In the genomic region with DNA sequence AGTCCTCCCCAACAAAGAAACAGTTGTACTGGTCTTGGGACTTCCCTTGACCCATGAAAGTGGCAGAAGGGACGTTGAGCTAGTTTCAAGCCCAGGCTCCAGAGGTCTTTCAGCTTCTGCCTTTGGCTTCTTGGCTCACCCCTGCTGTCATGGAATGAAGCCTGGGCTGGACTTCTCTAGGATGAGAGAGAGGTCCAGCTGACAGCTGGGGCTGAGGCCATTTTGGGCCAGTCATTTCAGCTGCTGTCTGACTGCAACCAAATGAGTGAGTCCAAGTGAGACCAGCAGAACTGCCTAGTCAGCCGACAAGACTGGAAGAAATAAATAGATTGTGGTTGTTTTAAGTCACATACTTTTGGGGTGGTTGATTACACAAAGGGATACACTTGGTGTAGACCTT, we compare ENCODE assay signal across 25 cellular contexts.
"Had no signal": no experiment of that assay in that cellular context is flagged by ENCODE, and none has a peak within 500 bp of the region (broad histone marks: within the 10 kb centered on the region; RNA-seq: fewer than 3 reads in every experiment).

No MANE protein-coding gene starts in this region.

- H3K27ac ChIP-seq: brain microvascular endothelial cell, esophagus squamous epithelium, gastroesophageal sphincter had no signal

- H3K4me3 ChIP-seq: esophagus squamous epithelium, gastroesophageal sphincter had no signal

- H3K4me1 ChIP-seq: esophagus squamous epithelium, gastroesophageal sphincter had no signal

- ATAC-seq: activated naive CD4-positive, alpha-beta T cell treated with anti-CD3 and anti-CD28 coated beads, Interleukin-2, amount 50 U/mL, for 72 hours; activated T-cell treated with anti-CD3 and anti-CD28 coated beads, Interleukin-2, amount 50 U/mL, for 72 hours; effector memory CD8-positive, alpha-beta T cell; gastroesophageal sphincter had no signal

- H3K27me3 ChIP-seq: brain microvascular endothelial cell, esophagus squamous epithelium, gastroesophageal sphincter had no signal

- H3K9me3 ChIP-seq: esophagus squamous epithelium had no signal

- DNase-seq: activated CD4-positive, alpha-beta memory T cell treated with anti-CD3 and anti-CD28 coated beads, Interleukin-2, amount 10 ng/mL, durations not matched to agents 7 days and 5 days; activated CD4-positive, alpha-beta T cell treated with anti-CD3 and anti-CD28 coated beads for 1 hour; activated CD4-positive, alpha-beta T cell treated with anti-CD3 and anti-CD28 coated beads for 4 hours; activated CD4-positive, alpha-beta T cell treated with anti-CD3 and anti-CD28 coated beads, Interleukin-2, amount 10 ng/mL, durations not matched to agents 7 days and 5 days; activated CD4-positive, alpha-beta T cell treated with anti-CD3 and anti-CD28 coated beads, Interleukin-2, amount 50 U/mL, for 4 hours; activated CD8-positive, alpha-beta memory T cell treated with anti-CD3 and anti-CD28 coated beads, Interleukin-2, amount 50 U/mL, for 48 hours; activated gamma-delta T cell; activated naive CD4-positive, alpha-beta T cell; activated naive CD4-positive, alpha-beta T cell treated with anti-CD3 and anti-CD28 coated beads, Interleukin-2, amount 10 ng/mL, durations not matched to agents 7 days and 5 days; activated naive CD8-positive, alpha-beta T cell treated with anti-CD3 and anti-CD28 coated beads, Interleukin-2, amount 10 ng/mL, durations not matched to agents 7 days and 5 days; activated T-cell treated with anti-CD3 and anti-CD28 coated beads for 4 hours; activated T-cell treated with anti-CD3 and anti-CD28 coated beads, Interleukin-2, amount 50 U/mL, for 24 hours; activated T-cell treated with anti-CD3 and anti-CD28 coated beads, Interleukin-2, amount 50 U/mL, for 72 hours; anterior cingulate cortex; brain microvascular endothelial cell; cortex of kidney; dermis blood vessel endothelial cell; effector CD4-positive, alpha-beta T cell; effector memory CD8-positive, alpha-beta T cell; erythroblast; esophagus squamous epithelium; foreskin melanocyte; T-helper 2 cell had no signal

- H3K36me3 ChIP-seq: brain microvascular endothelial cell, esophagus squamous epithelium, gastroesophageal sphincter had no signal
